ENCODE assay signal across 19 cellular contexts in genomic region chr6:163356743-163357142, GRCh38. TPM values are rescaled to one million over a fixed set of nuclear protein-coding genes. Genes with fewer than 3 reads are reported as not detected.
DNase-seq lines count a peak whose midpoint lies in the region; TF ChIP-seq lines count a peak whose summit lies in the region.
"Had no signal": no experiment of that assay in that cellular context is flagged by ENCODE, and none has a peak within 500 bp of the region (broad histone marks: within the 10 kb centered on the region; RNA-seq: fewer than 3 reads in every experiment).

No MANE protein-coding gene starts in this region.

- H3K4me3 ChIP-seq in BLaER1 treated with 17β-estradiol and CSF1 and Interleukin-3, amounts not matched to agents 10 nM and 100 nM: no peak overlapping the region
- no peak overlapping the region for H3K4me3 ChIP-seq in mesodermal cell (ENCODE audit: extremely low read depth, insufficient read depth, low read length, poor library complexity, severe bottlenecking)
- H3K4me3 ChIP-seq in A673 (ENCODE audit: low read depth, low read length, poor library complexity, severe bottlenecking): no peak overlapping the region
- H3K4me3 ChIP-seq: A549, BLaER1 had no signal

- TF ChIP-seq CTCF in RWPE1 (conservative IDR thresholded peaks at IDR 0.05; ENCODE audit: low read depth) (no peak), A673 (conservative IDR thresholded peaks at IDR 0.05; ENCODE audit: low read depth, low read length) (no peak)

- 86 to 89% methylated on average over 6 of the region's 6 CpGs for WGBS in mesodermal cell (ENCODE audit: insufficient coverage in 2 of 2), 2 experiments

- intact Hi-C loops in A673 (cut with micrococcal nuclease; ENCODE audit: unreplicated experiment): no loop called here

- H4K20me1 ChIP-seq in BLaER1 treated with 17β-estradiol and CSF1 and Interleukin-3, amounts not matched to agents 10 nM and 100 nM: no peaks in the 10 kb centered on the region; a peak in 1 of 22 replicates
- H4K20me1 ChIP-seq: BLaER1 had no signal

- H3K9me3 ChIP-seq in BLaER1 treated with 17β-estradiol and CSF1 and Interleukin-3, amounts not matched to agents 10 nM and 100 nM (replicated peaks in 1 of 11): no peaks in the 10 kb centered on the region
- H3K9me3 ChIP-seq in mesodermal cell (ENCODE audit: control insufficient read depth, low read length) (no peaks in the 10 kb centered on the region), A673 (ENCODE audit: low read depth, low read length, poor library complexity, severe bottlenecking) (no peaks in the 10 kb centered on the region)
- H3K9me3 ChIP-seq: A549, BLaER1, SK-N-SH had no signal

- H3K4me2 ChIP-seq in BLaER1 treated with 17β-estradiol and CSF1 and Interleukin-3, amounts not matched to agents 10 nM and 100 nM: peak overlapping the region in 6 of 11 experiments; percentile 19 to 97 (median 87); a peak in 10 of 22 replicates
- H3K4me2 ChIP-seq: A549 had no signal

- H3K27ac ChIP-seq in BLaER1 treated with 17β-estradiol and CSF1 and Interleukin-3, amounts not matched to agents 10 nM and 100 nM: peak overlapping the region in 2 of 11 experiments; percentile 50 to 51; a peak in 2 of 22 replicates
- H3K27ac ChIP-seq in cingulate gyrus (ENCODE audit: low read depth, low read length) (peak overlapping the region; percentile 89), mesodermal cell (ENCODE audit: low read depth, low read length, severe bottlenecking) (peak overlapping the region; percentile 48), RWPE1 (no peak overlapping the region), A673 (ENCODE audit: low read depth, low read length, poor library complexity, severe bottlenecking) (no peak overlapping the region)
- H3K27ac ChIP-seq: A549, BLaER1 had no signal

- CTCF ChIA-PET in HEK293T (lab: Yijun Ruan, JAX): no interaction called here
- CTCF ChIA-PET in RWPE1 (lab: Yijun Ruan, JAX): no interaction called here
- CTCF ChIA-PET in A673 (lab: Charles Lee): no interaction called here

- in situ Hi-C loops in G401 (cut with HindIII; ENCODE audit: low sequenced_read_pairs): no loop called here

- POLR2A ChIA-PET in HEK293T (lab: Yijun Ruan, JAX): no interaction called here
- POLR2A ChIA-PET in RWPE1 (lab: Yijun Ruan, JAX; ENCODE audit: low non-redundant PET): no interaction called here
- POLR2A ChIA-PET in A673 (lab: Charles Lee; ENCODE audit: low non-redundant PET): no interaction called here

- H3K27me3 ChIP-seq in BLaER1 treated with 17β-estradiol and CSF1 and Interleukin-3, amounts not matched to agents 10 nM and 100 nM: no peaks in the 10 kb centered on the region
- H3K27me3 ChIP-seq in A673 (replicated peaks; ENCODE audit: insufficient read depth, low read depth, low read length, poor library complexity): no peaks in the 10 kb centered on the region
- H3K27me3 ChIP-seq: BLaER1 had no signal

- H3K9ac ChIP-seq in BLaER1 treated with 17β-estradiol and CSF1 and Interleukin-3, amounts not matched to agents 10 nM and 100 nM: no peak overlapping the region
- H3K9ac ChIP-seq: BLaER1 had no signal

- no peak for DNase-seq in HEK293T (ENCODE audit: extremely low spot score)
- DNase-seq in RWPE1 (ENCODE audit: low spot score): no peak
- no peak for DNase-seq in G401 (ENCODE audit: low spot score)
- no peak for DNase-seq in NCI-H2196 treated with DMSO at 0.1 percent for 48 hours (lab: John Stamatoyannopoulos, UW; ENCODE audit: unreplicated experiment)
- no peak for DNase-seq in A673 (ENCODE audit: low spot score)
- DNase-seq: CD8-positive, alpha-beta T cell; MM.1S; NCI-H1105 treated with DMSO at 0.1 percent for 48 hours; NCI-H1694; NCI-H2107; NCI-H524; OCI-M1; SHP77 treated with DMSO at 0.1 percent for 48 hours had no signal

- H3K4me1 ChIP-seq in BLaER1 treated with 17β-estradiol and CSF1 and Interleukin-3, amounts not matched to agents 10 nM and 100 nM: peaks cover 42 to 57% (median 50%) of the 10 kb centered on the region in 10 experiments
- H3K4me1 ChIP-seq in mesodermal cell (ENCODE audit: control insufficient read depth, insufficient read depth, low read length, poor library complexity, severe bottlenecking): peaks cover 27% of the 10 kb centered on the region
- peaks cover 5% of the 10 kb centered on the region for H3K4me1 ChIP-seq in A673 (ENCODE audit: insufficient read depth, low read length, poor library complexity, severe bottlenecking)
- H3K4me1 ChIP-seq: A549 had no signal

- BruUV-seq in A673 (replicated peaks; lab: Mats Ljungman, UMichigan): no TSS peak

- H3K36me3 ChIP-seq in BLaER1 treated with 17β-estradiol and CSF1 and Interleukin-3, amounts not matched to agents 10 nM and 100 nM: no peaks in the 10 kb centered on the region
- H3K36me3 ChIP-seq in mesodermal cell (ENCODE audit: control insufficient read depth, insufficient read depth, low read length) (no peaks in the 10 kb centered on the region), A673 (ENCODE audit: insufficient read depth, low read length, poor library complexity, severe bottlenecking) (no peaks in the 10 kb centered on the region)
- H3K36me3 ChIP-seq: BLaER1 had no signal

TF ChIP-seq in HEK293T, 16 proteins besides CTCF, POLR2A, EP300 and RAD21:
- TF ChIP-seq ELF4 (IDR thresholded peaks at IDR 0.05) (no peak), SP1 (IDR thresholded peaks at IDR 0.05) (0 out of 2 replicates have a peak, but pooled peaks have one; percentile 27), TARDBP (IDR thresholded peaks at IDR 0.05) (peak; percentile 52; the same call in 1 of the 2 replicates), CTBP1 (IDR thresholded peaks at IDR 0.05; ENCODE audit: borderline replicate concordance) (0 out of 2 replicates have a peak, but pooled peaks have one; percentile 41), SUZ12 (IDR thresholded peaks at IDR 0.05) (no peak), PKNOX1 (IDR thresholded peaks at IDR 0.05) (no peak), L3MBTL2 (conservative IDR thresholded peaks at IDR 0.05) (no peak)

RNA-seq across cellular contexts. Expression of gene QKI, which starts 57.8 kb away (rescaled TPM):
- 192 TPM for polyA plus RNA-seq in mesodermal cell (2013, experiment 1 of 2)
- 196 TPM for polyA plus RNA-seq in mesodermal cell (2013, experiment 2 of 2)
- 107 and 133 TPM in 2 replicates for total RNA-seq in G401 (2014; rRNA removed; shearing (Covaris generic))
- 128 and 131 TPM in 2 replicates for total RNA-seq in A673 (2021)

Comparison
In these comparisons a context has a peak if more than half of its experiments do, and no peak if none do; other contexts are left out.
1. H3K27ac ChIP-seq: peak in cingulate gyrus (single experiment) and mesodermal cell (single experiment); none in RWPE1 (single experiment) and A673 (single experiment).